1 cellular context compared by ENCODE assay signal in genomic region chr20:45971675-45972499, GRCh38.
TF ChIP-seq lines count a peak whose summit lies in the region.

TSS of gene ZNF335 (minus strand) at chr20:45972203. CDS start at chr20:45971410, 793 bp downstream.

TF ChIP-seq in HepG2, 621 proteins besides CTCF, POLR2A, EP300 and RAD21 (continued from another document and continues in another):
- TF ChIP-seq ZNF180 (CRISPR knock-in tag; IDR thresholded peaks at IDR 0.05; ENCODE audit: borderline replicate concordance, low read depth) (peak; percentile 94; the same call in 1 of the 2 replicates), SRSF4 (IDR thresholded peaks at IDR 0.05; ENCODE audit: low read depth, low read length, poor library complexity, severe bottlenecking) (no peak), KDM1A (CRISPR knock-in tag; IDR thresholded peaks at IDR 0.05) (peak; percentile 22; the same call in 1 of the 2 replicates), EHMT2 (IDR thresholded peaks at IDR 0.05; ENCODE audit: borderline replicate concordance, low read depth, low read length) (peak; percentile 74; the same call in 1 of the 2 replicates), GFI1 (CRISPR knock-in tag; IDR thresholded peaks at IDR 0.05; ENCODE audit: borderline replicate concordance) (peak; percentile 82), ZNF160 (CRISPR knock-in tag; IDR thresholded peaks at IDR 0.05) (peak; percentile 73; the same call in 1 of the 2 replicates), ZNF652 (CRISPR knock-in tag; IDR thresholded peaks at IDR 0.05; ENCODE audit: borderline replicate concordance, low read depth) (no peak), ZNF407 (CRISPR knock-in tag; IDR thresholded peaks at IDR 0.05; ENCODE audit: not compliant biosample characterization) (peak; percentile 65), ZNF670 (CRISPR knock-in tag; IDR thresholded peaks at IDR 0.05; ENCODE audit: borderline replicate concordance) (peak; percentile 96), SNAPC2 (CRISPR knock-in tag; IDR thresholded peaks at IDR 0.05) (peak; percentile 72; the same call in 1 of the 2 replicates), CCDC6 (CRISPR knock-in tag; IDR thresholded peaks at IDR 0.05) (no peak; the same call in 1 of the 2 replicates), MTF1 (CRISPR knock-in tag; IDR thresholded peaks at IDR 0.05) (peak; percentile 81; the same call in 1 of the 2 replicates), PHF21A (CRISPR knock-in tag; IDR thresholded peaks at IDR 0.05) (peak; percentile 96), TCF7 (IDR thresholded peaks at IDR 0.05; ENCODE audit: low read depth) (no peak; the same call in 1 of the 2 replicates), MLLT10 (CRISPR knock-in tag; IDR thresholded peaks at IDR 0.05) (no peak), ZNF619 (CRISPR knock-in tag; IDR thresholded peaks at IDR 0.05) (no peak; the same call in 1 of the 2 replicates), SMC3 (IDR thresholded peaks at IDR 0.05; ENCODE audit: low read length) (0 out of 2 replicates have a peak, but pooled peaks have one; percentile 19), THAP9 (CRISPR knock-in tag; IDR thresholded peaks at IDR 0.05; ENCODE audit: borderline replicate concordance) (peak; percentile 97), ZNF503 (CRISPR knock-in tag; IDR thresholded peaks at IDR 0.05) (peak; percentile 82), ZNF264 (CRISPR knock-in tag; IDR thresholded peaks at IDR 0.05) (peak; percentile 43; the same call in 1 of the 2 replicates), ZNF547 (CRISPR knock-in tag; IDR thresholded peaks at IDR 0.05) (peak; percentile 74), NONO (IDR thresholded peaks at IDR 0.05) (no peak; the same call in 1 of the 2 replicates), NONO (CRISPR knock-in tag; conservative IDR thresholded peaks at IDR 0.05) (peak; percentile 100), ZNF263 (CRISPR knock-in tag; IDR thresholded peaks at IDR 0.05) (0 out of 2 replicates have a peak, but pooled peaks have one; percentile 59), HNRNPLL (IDR thresholded peaks at IDR 0.05; ENCODE audit: low read depth, low read length, poor library complexity, severe bottlenecking) (peak; percentile 76), ETV5 (CRISPR knock-in tag; IDR thresholded peaks at IDR 0.05; ENCODE audit: borderline replicate concordance) (peak; percentile 82), HNF4G (IDR thresholded peaks at IDR 0.05; ENCODE audit: borderline replicate concordance, low read depth, low read length) (0 out of 2 replicates have a peak, but pooled peaks have one; percentile 12), HNF4G (CRISPR knock-in tag; IDR thresholded peaks at IDR 0.05; ENCODE audit: borderline replicate concordance, low read depth) (no peak), THAP7 (CRISPR knock-in tag; IDR thresholded peaks at IDR 0.05) (peak; percentile 97), TRIM22 (IDR thresholded peaks at IDR 0.05) (no peak)
- TF ChIP-seq, protein P1, sequence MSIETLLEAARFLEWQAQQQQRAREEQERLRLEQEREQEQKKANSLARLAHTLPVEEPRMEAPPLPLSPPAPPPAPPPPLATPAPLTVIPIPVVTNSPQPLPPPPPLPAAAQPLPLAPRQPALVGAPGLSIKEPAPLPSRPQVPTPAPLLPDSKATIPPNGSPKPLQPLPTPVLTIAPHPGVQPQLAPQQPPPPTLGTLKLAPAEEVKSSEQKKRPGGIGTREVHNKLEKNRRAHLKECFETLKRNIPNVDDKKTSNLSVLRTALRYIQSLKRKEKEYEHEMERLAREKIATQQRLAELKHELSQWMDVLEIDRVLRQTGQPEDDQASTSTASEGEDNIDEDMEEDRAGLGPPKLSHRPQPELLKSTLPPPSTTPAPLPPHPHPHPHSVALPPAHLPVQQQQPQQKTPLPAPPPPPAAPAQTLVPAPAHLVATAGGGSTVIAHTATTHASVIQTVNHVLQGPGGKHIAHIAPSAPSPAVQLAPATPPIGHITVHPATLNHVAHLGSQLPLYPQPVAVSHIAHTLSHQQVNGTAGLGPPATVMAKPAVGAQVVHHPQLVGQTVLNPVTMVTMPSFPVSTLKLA (IDR thresholded peaks at IDR 0.05), result no peak; the same call in 1 of the 2 replicates
- TF ChIP-seq, protein P2, sequence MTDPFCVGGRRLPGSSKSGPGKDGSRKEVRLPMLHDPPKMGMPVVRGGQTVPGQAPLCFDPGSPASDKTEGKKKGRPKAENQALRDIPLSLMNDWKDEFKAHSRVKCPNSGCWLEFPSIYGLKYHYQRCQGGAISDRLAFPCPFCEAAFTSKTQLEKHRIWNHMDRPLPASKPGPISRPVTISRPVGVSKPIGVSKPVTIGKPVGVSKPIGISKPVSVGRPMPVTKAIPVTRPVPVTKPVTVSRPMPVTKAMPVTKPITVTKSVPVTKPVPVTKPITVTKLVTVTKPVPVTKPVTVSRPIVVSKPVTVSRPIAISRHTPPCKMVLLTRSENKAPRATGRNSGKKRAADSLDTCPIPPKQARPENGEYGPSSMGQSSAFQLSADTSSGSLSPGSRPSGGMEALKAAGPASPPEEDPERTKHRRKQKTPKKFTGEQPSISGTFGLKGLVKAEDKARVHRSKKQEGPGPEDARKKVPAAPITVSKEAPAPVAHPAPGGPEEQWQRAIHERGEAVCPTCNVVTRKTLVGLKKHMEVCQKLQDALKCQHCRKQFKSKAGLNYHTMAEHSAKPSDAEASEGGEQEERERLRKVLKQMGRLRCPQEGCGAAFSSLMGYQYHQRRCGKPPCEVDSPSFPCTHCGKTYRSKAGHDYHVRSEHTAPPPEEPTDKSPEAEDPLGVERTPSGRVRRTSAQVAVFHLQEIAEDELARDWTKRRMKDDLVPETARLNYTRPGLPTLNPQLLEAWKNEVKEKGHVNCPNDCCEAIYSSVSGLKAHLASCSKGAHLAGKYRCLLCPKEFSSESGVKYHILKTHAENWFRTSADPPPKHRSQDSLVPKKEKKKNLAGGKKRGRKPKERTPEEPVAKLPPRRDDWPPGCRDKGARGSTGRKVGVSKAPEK (CRISPR knock-in tag; IDR thresholded peaks at IDR 0.05; ENCODE audit: borderline replicate concordance), result no peak; the same call in 1 of the 2 replicates
